1 cellular context compared by ENCODE assay signal in genomic region chr4:24584175-24584850, GRCh38.
TF ChIP-seq lines count a peak whose summit lies in the region.

DHX15 (minus strand) TSS chr4:24584554; CDS start chr4:24584393, 161 bp downstream.

TF ChIP-seq in HepG2, 621 proteins besides CTCF, POLR2A, EP300 and RAD21 (continued from another document and continues in another):
- no peak; the same call in 1 of the 2 replicates for TF ChIP-seq HNF1B (CRISPR knock-in tag; IDR thresholded peaks at IDR 0.05)
- TF ChIP-seq ZNF782 (CRISPR knock-in tag; IDR thresholded peaks at IDR 0.05; ENCODE audit: borderline replicate concordance), result no peak
- peak; percentile 54; the same call in 1 of the 2 replicates for TF ChIP-seq FOXK1 (CRISPR knock-in tag; IDR thresholded peaks at IDR 0.05; ENCODE audit: borderline replicate concordance, low read depth)
- TF ChIP-seq NFYB (CRISPR knock-in tag; IDR thresholded peaks at IDR 0.05), result peak; percentile 85
- peak; percentile 58; the same call in 1 of the 2 replicates for TF ChIP-seq SNAPC2 (CRISPR knock-in tag; IDR thresholded peaks at IDR 0.05)
- TF ChIP-seq SPEN (CRISPR knock-in tag; IDR thresholded peaks at IDR 0.05; ENCODE audit: low read depth), result peak; percentile 94
- no peak for TF ChIP-seq CSRNP2 (CRISPR knock-in tag; conservative IDR thresholded peaks at IDR 0.05; ENCODE audit: low read depth)
- TF ChIP-seq PITX1 (CRISPR knock-in tag; IDR thresholded peaks at IDR 0.05), result no peak; the same call in 1 of the 2 replicates
- TF ChIP-seq KDM3A (CRISPR knock-in tag; IDR thresholded peaks at IDR 0.05; ENCODE audit: low read depth), result no peak
- no peak for TF ChIP-seq ETV6 (CRISPR knock-in tag; conservative IDR thresholded peaks at IDR 0.05)
- 0 out of 2 replicates have a peak, but pooled peaks have one; percentile 4 for TF ChIP-seq SNAI1 (CRISPR knock-in tag; IDR thresholded peaks at IDR 0.05; ENCODE audit: borderline replicate concordance)
- TF ChIP-seq SKI (IDR thresholded peaks at IDR 0.05; ENCODE audit: partially characterized antibody), result no peak
- TF ChIP-seq, protein P1, sequence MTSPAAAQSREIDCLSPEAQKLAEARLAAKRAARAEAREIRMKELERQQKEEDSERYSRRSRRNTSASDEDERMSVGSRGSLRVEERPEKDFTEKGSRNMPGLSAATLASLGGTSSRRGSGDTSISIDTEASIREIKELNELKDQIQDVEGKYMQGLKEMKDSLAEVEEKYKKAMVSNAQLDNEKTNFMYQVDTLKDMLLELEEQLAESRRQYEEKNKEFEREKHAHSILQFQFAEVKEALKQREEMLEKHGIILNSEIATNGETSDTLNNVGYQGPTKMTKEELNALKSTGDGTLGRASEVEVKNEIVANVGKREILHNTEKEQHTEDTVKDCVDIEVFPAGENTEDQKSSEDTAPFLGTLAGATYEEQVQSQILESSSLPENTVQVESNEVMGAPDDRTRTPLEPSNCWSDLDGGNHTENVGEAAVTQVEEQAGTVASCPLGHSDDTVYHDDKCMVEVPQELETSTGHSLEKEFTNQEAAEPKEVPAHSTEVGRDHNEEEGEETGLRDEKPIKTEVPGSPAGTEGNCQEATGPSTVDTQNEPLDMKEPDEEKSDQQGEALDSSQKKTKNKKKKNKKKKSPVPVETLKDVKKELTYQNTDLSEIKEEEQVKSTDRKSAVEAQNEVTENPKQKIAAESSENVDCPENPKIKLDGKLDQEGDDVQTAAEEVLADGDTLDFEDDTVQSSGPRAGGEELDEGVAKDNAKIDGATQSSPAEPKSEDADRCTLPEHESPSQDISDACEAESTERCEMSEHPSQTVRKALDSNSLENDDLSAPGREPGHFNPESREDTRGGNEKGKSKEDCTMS (CRISPR knock-in tag; conservative IDR thresholded peaks at IDR 0.05), result no peak
- no peak for TF ChIP-seq ZSCAN21 (CRISPR knock-in tag; IDR thresholded peaks at IDR 0.05; ENCODE audit: borderline replicate concordance)
- no peak for TF ChIP-seq ARID2 (CRISPR knock-in tag; IDR thresholded peaks at IDR 0.05; ENCODE audit: borderline replicate concordance)
- TF ChIP-seq, protein P2, sequence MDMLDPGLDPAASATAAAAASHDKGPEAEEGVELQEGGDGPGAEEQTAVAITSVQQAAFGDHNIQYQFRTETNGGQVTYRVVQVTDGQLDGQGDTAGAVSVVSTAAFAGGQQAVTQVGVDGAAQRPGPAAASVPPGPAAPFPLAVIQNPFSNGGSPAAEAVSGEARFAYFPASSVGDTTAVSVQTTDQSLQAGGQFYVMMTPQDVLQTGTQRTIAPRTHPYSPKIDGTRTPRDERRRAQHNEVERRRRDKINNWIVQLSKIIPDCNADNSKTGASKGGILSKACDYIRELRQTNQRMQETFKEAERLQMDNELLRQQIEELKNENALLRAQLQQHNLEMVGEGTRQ (IDR thresholded peaks at IDR 0.05; ENCODE audit: low read depth, low read length), result no peak
- TF ChIP-seq, protein P2 (CRISPR knock-in tag; IDR thresholded peaks at IDR 0.05; ENCODE audit: borderline replicate concordance), result no peak; the same call in 1 of the 2 replicates
- TF ChIP-seq, protein P3, sequence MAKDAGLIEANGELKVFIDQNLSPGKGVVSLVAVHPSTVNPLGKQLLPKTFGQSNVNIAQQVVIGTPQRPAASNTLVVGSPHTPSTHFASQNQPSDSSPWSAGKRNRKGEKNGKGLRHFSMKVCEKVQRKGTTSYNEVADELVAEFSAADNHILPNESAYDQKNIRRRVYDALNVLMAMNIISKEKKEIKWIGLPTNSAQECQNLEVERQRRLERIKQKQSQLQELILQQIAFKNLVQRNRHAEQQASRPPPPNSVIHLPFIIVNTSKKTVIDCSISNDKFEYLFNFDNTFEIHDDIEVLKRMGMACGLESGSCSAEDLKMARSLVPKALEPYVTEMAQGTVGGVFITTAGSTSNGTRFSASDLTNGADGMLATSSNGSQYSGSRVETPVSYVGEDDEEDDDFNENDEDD (CRISPR knock-in tag; IDR thresholded peaks at IDR 0.05; ENCODE audit: borderline replicate concordance), result peak; percentile 97
- no peak for TF ChIP-seq PAWR (CRISPR knock-in tag; IDR thresholded peaks at IDR 0.05; ENCODE audit: borderline replicate concordance)
- TF ChIP-seq, protein P4, sequence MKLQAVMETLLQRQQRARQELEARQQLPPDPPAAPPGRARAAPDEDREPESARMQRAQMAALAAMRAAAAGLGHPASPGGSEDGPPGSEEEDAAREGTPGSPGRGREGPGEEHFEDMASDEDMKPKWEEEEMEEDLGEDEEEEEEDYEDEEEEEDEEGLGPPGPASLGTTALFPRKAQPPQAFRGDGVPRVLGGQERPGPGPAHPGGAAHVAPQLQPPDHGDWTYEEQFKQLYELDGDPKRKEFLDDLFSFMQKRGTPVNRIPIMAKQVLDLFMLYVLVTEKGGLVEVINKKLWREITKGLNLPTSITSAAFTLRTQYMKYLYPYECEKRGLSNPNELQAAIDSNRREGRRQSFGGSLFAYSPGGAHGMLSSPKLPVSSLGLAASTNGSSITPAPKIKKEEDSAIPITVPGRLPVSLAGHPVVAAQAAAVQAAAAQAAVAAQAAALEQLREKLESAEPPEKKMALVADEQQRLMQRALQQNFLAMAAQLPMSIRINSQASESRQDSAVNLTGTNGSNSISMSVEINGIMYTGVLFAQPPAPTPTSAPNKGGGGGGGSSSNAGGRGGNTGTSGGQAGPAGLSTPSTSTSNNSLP (IDR thresholded peaks at IDR 0.05; ENCODE audit: low read depth, low read length), result no peak
- no peak; the same call in 1 of the 2 replicates for TF ChIP-seq ZNF766 (CRISPR knock-in tag; IDR thresholded peaks at IDR 0.05; ENCODE audit: borderline replicate concordance)
- TF ChIP-seq, protein P5, sequence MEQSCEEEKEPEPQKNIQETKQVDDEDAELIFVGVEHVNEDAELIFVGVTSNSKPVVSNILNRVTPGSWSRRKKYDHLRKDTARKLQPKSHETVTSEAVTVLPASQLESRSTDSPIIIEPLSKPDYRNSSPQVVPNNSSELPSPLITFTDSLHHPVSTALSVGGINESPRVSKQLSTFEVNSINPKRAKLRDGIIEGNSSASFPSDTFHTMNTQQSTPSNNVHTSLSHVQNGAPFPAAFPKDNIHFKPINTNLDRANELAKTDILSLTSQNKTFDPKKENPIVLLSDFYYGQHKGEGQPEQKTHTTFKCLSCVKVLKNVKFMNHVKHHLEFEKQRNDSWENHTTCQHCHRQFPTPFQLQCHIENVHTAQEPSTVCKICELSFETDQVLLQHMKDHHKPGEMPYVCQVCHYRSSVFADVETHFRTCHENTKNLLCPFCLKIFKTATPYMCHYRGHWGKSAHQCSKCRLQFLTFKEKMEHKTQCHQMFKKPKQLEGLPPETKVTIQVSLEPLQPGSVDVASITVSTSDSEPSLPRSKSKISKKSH (CRISPR knock-in tag; IDR thresholded peaks at IDR 0.05; ENCODE audit: borderline replicate concordance), result peak; percentile 88; the same call in 1 of the 2 replicates
- no peak for TF ChIP-seq RBM39 (IDR thresholded peaks at IDR 0.05; ENCODE audit: low read depth, low read length, poor library complexity, severe bottlenecking)
- TF ChIP-seq ZNF562 (CRISPR knock-in tag; IDR thresholded peaks at IDR 0.05; ENCODE audit: borderline replicate concordance), result no peak
- peak; percentile 21; the same call in 1 of the 2 replicates for TF ChIP-seq ZNF281 (CRISPR knock-in tag; IDR thresholded peaks at IDR 0.05; ENCODE audit: borderline replicate concordance)
- no peak for TF ChIP-seq MEIS1 (CRISPR knock-in tag; IDR thresholded peaks at IDR 0.05; ENCODE audit: borderline replicate concordance)
- TF ChIP-seq SMARCE1 (IDR thresholded peaks at IDR 0.05; ENCODE audit: borderline replicate concordance), result no peak
- no peak for TF ChIP-seq SETDB1 (CRISPR knock-in tag; IDR thresholded peaks at IDR 0.05; ENCODE audit: borderline replicate concordance)
- peak; percentile 71 for TF ChIP-seq KMT2B (CRISPR knock-in tag; IDR thresholded peaks at IDR 0.05)
- TF ChIP-seq ZBTB2 (CRISPR knock-in tag; IDR thresholded peaks at IDR 0.05; ENCODE audit: low read depth), result no peak; the same call in 1 of the 2 replicates
- no peak for TF ChIP-seq NCOA5 (CRISPR knock-in tag; IDR thresholded peaks at IDR 0.05)
- TF ChIP-seq KLF15 (CRISPR knock-in tag; IDR thresholded peaks at IDR 0.05; ENCODE audit: borderline replicate concordance), result no peak
- no peak; the same call in 1 of the 2 replicates for TF ChIP-seq ZNF816 (CRISPR knock-in tag; IDR thresholded peaks at IDR 0.05; ENCODE audit: borderline replicate concordance)
- TF ChIP-seq, protein P6, sequence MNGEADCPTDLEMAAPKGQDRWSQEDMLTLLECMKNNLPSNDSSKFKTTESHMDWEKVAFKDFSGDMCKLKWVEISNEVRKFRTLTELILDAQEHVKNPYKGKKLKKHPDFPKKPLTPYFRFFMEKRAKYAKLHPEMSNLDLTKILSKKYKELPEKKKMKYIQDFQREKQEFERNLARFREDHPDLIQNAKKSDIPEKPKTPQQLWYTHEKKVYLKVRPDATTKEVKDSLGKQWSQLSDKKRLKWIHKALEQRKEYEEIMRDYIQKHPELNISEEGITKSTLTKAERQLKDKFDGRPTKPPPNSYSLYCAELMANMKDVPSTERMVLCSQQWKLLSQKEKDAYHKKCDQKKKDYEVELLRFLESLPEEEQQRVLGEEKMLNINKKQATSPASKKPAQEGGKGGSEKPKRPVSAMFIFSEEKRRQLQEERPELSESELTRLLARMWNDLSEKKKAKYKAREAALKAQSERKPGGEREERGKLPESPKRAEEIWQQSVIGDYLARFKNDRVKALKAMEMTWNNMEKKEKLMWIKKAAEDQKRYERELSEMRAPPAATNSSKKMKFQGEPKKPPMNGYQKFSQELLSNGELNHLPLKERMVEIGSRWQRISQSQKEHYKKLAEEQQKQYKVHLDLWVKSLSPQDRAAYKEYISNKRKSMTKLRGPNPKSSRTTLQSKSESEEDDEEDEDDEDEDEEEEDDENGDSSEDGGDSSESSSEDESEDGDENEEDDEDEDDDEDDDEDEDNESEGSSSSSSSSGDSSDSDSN (CRISPR knock-in tag; IDR thresholded peaks at IDR 0.05), result peak; percentile 83
- TF ChIP-seq KDM2A (CRISPR knock-in tag; IDR thresholded peaks at IDR 0.05; ENCODE audit: borderline replicate concordance, low read depth), result peak; percentile 81; the same call in 1 of the 2 replicates
- TF ChIP-seq ZBTB7B (CRISPR knock-in tag; IDR thresholded peaks at IDR 0.05), result no peak
- TF ChIP-seq SRF (IDR thresholded peaks at IDR 0.05; ENCODE audit: low read depth, low read length), result no peak
- no peak for TF ChIP-seq ZNF263 (CRISPR knock-in tag; IDR thresholded peaks at IDR 0.05)
- no peak for TF ChIP-seq KDM1A (CRISPR knock-in tag; IDR thresholded peaks at IDR 0.05)
